In the genomic region with DNA sequence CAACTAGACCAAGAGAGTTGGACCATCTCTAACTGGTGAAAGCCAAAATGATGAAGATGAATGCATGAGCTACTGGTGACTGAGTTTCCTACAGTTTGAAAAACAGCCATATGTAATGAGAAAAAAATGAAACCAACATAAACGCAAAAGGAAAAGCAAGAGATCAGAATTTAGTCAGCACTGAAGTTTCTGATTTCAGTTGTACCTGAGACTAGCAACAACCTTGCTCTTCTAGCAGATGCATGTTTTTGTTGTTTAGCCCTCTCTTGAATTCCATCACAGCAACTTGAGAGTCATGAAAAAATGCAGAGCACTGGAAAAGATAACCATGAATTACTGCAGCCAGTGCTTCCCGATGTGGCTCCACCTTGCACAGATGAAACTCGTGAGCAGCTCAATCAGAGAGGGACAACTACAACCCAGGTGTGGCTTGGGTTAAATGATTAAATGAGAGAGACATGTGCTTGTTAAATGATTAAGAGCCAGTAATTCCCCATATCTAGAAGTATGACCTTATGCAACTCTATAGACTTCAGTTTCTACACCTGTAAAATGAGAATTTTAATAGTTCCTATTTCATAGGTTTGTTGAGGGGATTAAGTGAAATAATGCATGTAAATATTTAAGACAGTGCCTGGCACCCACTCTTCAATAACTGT, we compare ENCODE assay signal across 18 cellular contexts.
A peak's percentile ranks its signal among the peaks of the same experiment; 100 is the strongest.
DNase-seq lines count a peak whose midpoint lies in the region; ATAC-seq, FAIRE-seq and TF ChIP-seq lines count a peak whose summit lies in the region.
"Had no signal": no experiment of that assay in that cellular context is flagged by ENCODE, and none has a peak within 500 bp of the region (broad histone marks: within the 10 kb centered on the region; RNA-seq: fewer than 3 reads in every experiment).

No MANE protein-coding gene starts in this region.

- no peaks in the 10 kb centered on the region for H3K9me3 ChIP-seq in pancreas
- H3K9me3 ChIP-seq: Peyer's patch, vagina had no signal

- no peak for FAIRE-seq in pancreas (lab: Jason Lieb, UNC)

- no peaks in the 10 kb centered on the region for H3K4me1 ChIP-seq in pancreas
- H3K4me1 ChIP-seq: Peyer's patch, vagina had no signal

- no peak overlapping the region for H3K27ac ChIP-seq in pancreas
- H3K27ac ChIP-seq: KMS-11, Peyer's patch, vagina had no signal

- no peak for DNase-seq in stimulated activated CD4-positive, alpha-beta T cell treated with anti-CD3 and anti-CD28 coated beads, Interleukin-4, amount 100 ng/mL, for 24 hours
- DNase-seq in pancreas = no peak
- DNase-seq in NCI-H1436 treated with DMSO at 0.1 percent for 48 hours (lab: John Stamatoyannopoulos, UW) = no peak
- DNase-seq in GM13977 (ENCODE audit: low spot score) = no peak
- DNase-seq: activated B cell treated with CpG ODN at 0.5 μM for 24 hours; activated CD8-positive, alpha-beta memory T cell treated with anti-CD3 and anti-CD28 coated beads, Interleukin-2, amount 50 U/mL, for 48 hours; endodermal cell; foreskin fibroblast; nephron progenitor cell; Peyer's patch; stimulated activated naive CD4-positive, alpha-beta T cell treated with Interleukin-2 at 50 U/mL for 16 hours had no signal

- 70 to 79% methylated on average over 3 of the region's 3 CpGs for WGBS in pancreas, 2 donors

- intact Hi-C loops in pancreas (cut with DNase I) = no loop called here

- H3K36me3 ChIP-seq in pancreas = no peaks in the 10 kb centered on the region
- H3K36me3 ChIP-seq: Peyer's patch, vagina had no signal

- in situ Hi-C loops in GM13977 (cut with MboI; ENCODE audit: low pct_unique_long_range_greater_than_20kb, low sequenced_read_pairs, unreplicated experiment) = no loop called here

- ATAC-seq in GM18909 (IDR thresholded peaks at IDR 0.05; ENCODE audit: poor library complexity, unreplicated experiment) (peak; percentile 76), GM21528 (IDR thresholded peaks at IDR 0.05; ENCODE audit: low FRiP score, unreplicated experiment) (peak; percentile 70), HG02973 (IDR thresholded peaks at IDR 0.05; ENCODE audit: unreplicated experiment) (peak; percentile 61), HG03521 (IDR thresholded peaks at IDR 0.05; ENCODE audit: unreplicated experiment) (peak; percentile 50), pancreas (no peak)

- TF ChIP-seq CTCF in pancreas (IDR thresholded peaks at IDR 0.05) = no peak
- no peak for TF ChIP-seq CTCF in GM13977 (IDR thresholded peaks at IDR 0.05; ENCODE audit: extremely low read depth, insufficient read depth, missing control alignments)

- H3K27me3 ChIP-seq in pancreas = no peaks in the 10 kb centered on the region
- H3K27me3 ChIP-seq: Peyer's patch, vagina had no signal

- H3K4me3 ChIP-seq in pancreas = no peak overlapping the region
- H3K4me3 ChIP-seq: lung, Peyer's patch, vagina had no signal

Comparison
In these comparisons a context has a peak if more than half of its experiments do, and no peak if none do; other contexts are left out.
1. ATAC-seq: peak in GM18909 (single experiment), GM21528 (single experiment), HG02973 (single experiment) and HG03521 (single experiment); none in pancreas (0 of 4).